ENCODE assay signal across 16 cellular contexts in the genomic region with DNA sequence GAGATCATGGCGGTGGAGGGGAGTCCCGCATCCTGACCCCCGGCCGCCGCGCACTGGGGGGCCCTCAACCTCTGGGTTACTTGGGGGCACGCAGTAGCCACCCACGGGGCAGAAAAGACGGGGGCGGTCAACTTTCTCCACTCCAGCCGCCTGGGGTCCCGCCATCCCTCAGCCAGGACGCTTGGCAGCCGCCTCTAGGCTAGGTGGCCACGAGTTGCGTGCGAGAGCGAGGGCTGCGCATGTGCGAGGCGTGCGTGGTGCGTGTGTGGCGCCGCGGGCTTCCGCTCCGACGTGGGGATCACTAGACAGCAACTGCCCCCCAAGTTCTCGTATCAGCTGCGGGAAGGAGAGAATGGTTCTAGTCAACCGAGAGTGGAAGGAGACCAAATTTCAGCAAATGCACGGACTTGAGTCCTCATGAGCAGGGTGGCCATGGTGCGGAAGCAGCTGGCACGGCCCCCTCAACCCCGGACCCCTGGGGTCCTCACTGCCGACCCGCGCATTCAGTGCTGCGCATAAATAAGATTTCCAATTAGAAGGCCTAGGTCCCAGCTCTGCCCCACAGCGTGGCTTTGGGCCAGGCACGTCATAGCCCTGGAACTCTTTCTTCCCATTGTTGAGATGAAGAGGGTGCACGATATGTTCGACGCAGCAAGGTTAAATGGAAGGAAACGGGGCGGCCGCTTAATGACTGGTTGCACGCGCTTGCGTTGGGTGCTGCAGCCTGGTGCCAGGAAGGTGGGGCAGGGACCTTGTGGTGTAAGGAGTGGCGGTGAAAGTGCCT. TPM values are rescaled to one million over a fixed set of nuclear protein-coding genes. Genes with fewer than 3 reads are reported as not detected.
A peak's percentile ranks its signal among the peaks of the same experiment; 100 is the strongest.
DNase-seq lines count a peak whose midpoint lies in the region; ATAC-seq, FAIRE-seq and TF ChIP-seq lines count a peak whose summit lies in the region.
"Had no signal": no experiment of that assay in that cellular context is flagged by ENCODE, and none has a peak within 500 bp of the region (broad histone marks: within the 10 kb centered on the region; RNA-seq: fewer than 3 reads in every experiment).

No MANE protein-coding gene starts in this region.

- peaks cover 69% of the 10 kb centered on the region for H3K27me3 Mint-ChIP-seq in Calu3 (ENCODE audit: unreplicated experiment)

- WGBS in K562 (ENCODE audit: insufficient coverage, low coverage, missing lambda C conversion rate) = 11% methylated on average over 52 of the region's 52 CpGs
- WGBS in gastroesophageal sphincter (ENCODE audit: low coverage in 1 of 2), 2 donors = 85 to 87% methylated on average over 3 to 16 of the region's 52 CpGs
- WGBS in testis, 2 donors = 63 to 79% methylated on average over 31 to 52 of the region's 52 CpGs

- no peaks in the 10 kb centered on the region for H3K79me2 ChIP-seq in K562 (ENCODE audit: control insufficient read depth, insufficient read depth, low read length)
- no peaks in the 10 kb centered on the region for H3K79me2 ChIP-seq in OCI-LY7 (ENCODE audit: insufficient read depth, low read depth, low read length)

- H3K9me1 ChIP-seq in K562 (ENCODE audit: control insufficient read depth, insufficient read depth, low read length) = peaks cover 7% of the 10 kb centered on the region

- intact Hi-C loops in K562 (cut with micrococcal nuclease) = no loop called here
- intact Hi-C loops in lower lobe of right lung (cut with DNase I) = no loop called here
- intact Hi-C loops in testis (cut with DNase I; ENCODE audit: low total_unique reads) = no loop called here
- intact Hi-C loops in Calu3 (cut with micrococcal nuclease; ENCODE audit: unreplicated experiment) = no loop called here
- intact Hi-C loops in OCI-LY7 (cut with micrococcal nuclease; ENCODE audit: unreplicated experiment) = no loop called here

- CTCF ChIA-PET in K562 (lab: Yijun Ruan, JAX; ENCODE audit: low intra/inter-chr PET ratio) = no interaction called here
- CTCF ChIA-PET in Calu3 (lab: Charles Lee) = no interaction called here
- CTCF ChIA-PET in OCI-LY7 (lab: Charles Lee; ENCODE audit: unreplicated experiment) = no interaction called here

- BruUV-seq in K562 (replicated peaks; lab: Mats Ljungman, UMichigan) (no TSS peak), Calu3 (replicated peaks; lab: Mats Ljungman, UMichigan) (no TSS peak), OCI-LY7 (replicated peaks; lab: Mats Ljungman, UMichigan) (no TSS peak)

- H4K20me1 ChIP-seq in K562 (replicated peaks; ENCODE audit: control insufficient read depth, insufficient read depth, low read length) (peaks cover 9% of the 10 kb centered on the region; the same call in 1 of the 2 replicates), OCI-LY7 (ENCODE audit: insufficient read depth, low read length) (no peaks in the 10 kb centered on the region)

- H3K4me2 ChIP-seq in K562 (ENCODE audit: insufficient read depth, low read length) = peak overlapping the region; percentile 43
- no peak overlapping the region for H3K4me2 ChIP-seq in OCI-LY7 (ENCODE audit: low read length)

- no peaks in the 10 kb centered on the region for H3K9me2 ChIP-seq in OCI-LY7 (ENCODE audit: insufficient read depth, low read length)

- H3K9me3 ChIP-seq in K562 (replicated peaks; ENCODE audit: control insufficient read depth, insufficient read depth, low read depth, low read length) (0 out of 2 replicates have a peak, but pooled peaks cover 3% of the 10 kb centered on the region), gastroesophageal sphincter (no peaks in the 10 kb centered on the region), lower lobe of right lung (no peaks in the 10 kb centered on the region), testis (no peaks in the 10 kb centered on the region), OCI-LY7 (ENCODE audit: low read length) (no peaks in the 10 kb centered on the region)
- no peaks in the 10 kb centered on the region for H3K9me3 ChIP-seq in effector memory CD4-positive, alpha-beta T cell (ENCODE audit: control insufficient read depth, low read length)

- H3K36me3 Mint-ChIP-seq in Calu3 (ENCODE audit: insufficient read depth, unreplicated experiment) = no peaks in the 10 kb centered on the region
- H3K36me3 Mint-ChIP-seq: CD8-positive, alpha-beta memory T cell had no signal

- H2AFZ ChIP-seq in K562 (ENCODE audit: low read depth, low read length) (peak overlapping the region; percentile 24; the same call in 1 of the 2 replicates), OCI-LY7 (ENCODE audit: low read length) (no peak overlapping the region)

- in situ Hi-C loops in K562 (cut with MboI) = loop anchor here (25.0 kb wide), 1 partner anchor 1571 kb away; no protein-coding TSS in a partner anchor

- no peak overlapping the region for H3K27ac ChIP-seq in K562 (ENCODE audit: extremely low read depth, low read depth, low read length)
- H3K27ac ChIP-seq in gastroesophageal sphincter = peak overlapping the region in 3 of 4 donors; percentile 49 to 67 (median 55)
- H3K27ac ChIP-seq in lower lobe of right lung = peak overlapping the region; percentile 48
- H3K27ac ChIP-seq in testis = no peak overlapping the region
- H3K27ac ChIP-seq in effector memory CD4-positive, alpha-beta T cell (ENCODE audit: insufficient read depth, low read length, poor library complexity, severe bottlenecking) = no peak overlapping the region
- H3K27ac ChIP-seq in OCI-LY7 (ENCODE audit: low read depth, low read length, poor library complexity, severe bottlenecking) = no peak overlapping the region

- H3K9ac ChIP-seq in K562 (ENCODE audit: insufficient read depth in 1 of 2, low read depth in 2 of 2, low read length in 2 of 2) = peak overlapping the region in 1 of 2 experiments; percentile 31; a peak in 2 of 4 replicates

- H3K4me3 ChIP-seq in K562 (no peak overlapping the region), gastroesophageal sphincter (no peak overlapping the region), lower lobe of right lung (no peak overlapping the region), testis (peak overlapping the region; percentile 30 to 33), OCI-LY7 (ENCODE audit: low read depth, low read length, poor library complexity, severe bottlenecking) (no peak overlapping the region)
- no peak overlapping the region for H3K4me3 ChIP-seq in effector memory CD4-positive, alpha-beta T cell (ENCODE audit: insufficient read depth, low read depth, low read length, poor library complexity, severe bottlenecking)

- H3K4me1 Mint-ChIP-seq in Calu3 (ENCODE audit: low read depth, unreplicated experiment) = no peaks in the 10 kb centered on the region
- H3K4me1 Mint-ChIP-seq: CD8-positive, alpha-beta memory T cell had no signal

- H3K4me1 ChIP-seq in K562 (replicated peaks in 1 of 2; ENCODE audit: control insufficient read depth in 2 of 2, insufficient read depth in 2 of 2, low read length in 2 of 2) (peaks cover 0 to 8% of the 10 kb centered on the region in 2 experiments; a peak in 2 of 5 replicates), gastroesophageal sphincter (no peaks in the 10 kb centered on the region), lower lobe of right lung (peaks cover 17% of the 10 kb centered on the region), testis (no peaks in the 10 kb centered on the region), OCI-LY7 (ENCODE audit: insufficient read depth, low read length, poor library complexity, severe bottlenecking) (no peaks in the 10 kb centered on the region)
- no peaks in the 10 kb centered on the region for H3K4me1 ChIP-seq in effector memory CD4-positive, alpha-beta T cell (ENCODE audit: control insufficient read depth, insufficient read depth, low read length, poor library complexity, severe bottlenecking)

- TF ChIP-seq CTCF in K562 (IDR thresholded peaks at IDR 0.05 in 2 of 3, conservative IDR thresholded peaks at IDR 0.05 in 1 of 3; ENCODE audit: insufficient read depth in 2 of 3, low read depth in 1 of 3, low read length in 3 of 3) (no peak), gastroesophageal sphincter (IDR thresholded peaks at IDR 0.05) (no peak), lower lobe of right lung (IDR thresholded peaks at IDR 0.05) (no peak), testis (IDR thresholded peaks at IDR 0.05) (no peak), Calu3 (IDR thresholded peaks at IDR 0.05; ENCODE audit: unreplicated experiment) (no peak), OCI-LY7 (conservative IDR thresholded peaks at IDR 0.05; ENCODE audit: low read length) (no peak)

- DNase-seq in K562 (ENCODE audit: extremely low read depth in 1 of 4, low spot score in 3 of 4) (peak; percentile 34 to 63 (median 54)), lower lobe of right lung (no peak), testis (peak; percentile 52), Kasumi-1 (lab: John Stamatoyannopoulos, UW) (no peak), Calu3 (no peak), OCI-LY7 (ENCODE audit: low spot score) (no peak)
- no peak for DNase-seq in effector memory CD4-positive, alpha-beta T cell
- DNase-seq: CD8-positive, alpha-beta memory T cell; DMS 273 treated with DMSO at 0.1 percent for 48 hours; H7; KG1; MM.1S; NCI-H1105; NCI-H187; SIG-M5 had no signal

- ATAC-seq in K562 (peak; percentile 32), gastroesophageal sphincter (peak; percentile 45), lower lobe of right lung (peak; percentile 31 to 32)

- H3K36me3 ChIP-seq in K562 (ENCODE audit: control insufficient read depth, insufficient read depth, low read length) (no peaks in the 10 kb centered on the region), gastroesophageal sphincter (no peaks in the 10 kb centered on the region), lower lobe of right lung (no peaks in the 10 kb centered on the region), testis (ENCODE audit: low read depth, missing control alignments) (no peaks in the 10 kb centered on the region), OCI-LY7 (ENCODE audit: insufficient read depth, low read length) (no peaks in the 10 kb centered on the region)
- no peaks in the 10 kb centered on the region for H3K36me3 ChIP-seq in effector memory CD4-positive, alpha-beta T cell (ENCODE audit: control insufficient read depth, insufficient read depth, low read length)

- no peaks in the 10 kb centered on the region for H3K9me3 Mint-ChIP-seq in Calu3 (ENCODE audit: low read depth, unreplicated experiment)

- H3K4me3 Mint-ChIP-seq in Calu3 (ENCODE audit: low read depth, unreplicated experiment) = no peak overlapping the region
- H3K4me3 Mint-ChIP-seq: CD8-positive, alpha-beta memory T cell had no signal

- TF ChIP-seq EP300 in K562 (IDR thresholded peaks at IDR 0.05; ENCODE audit: low read length) = no peak
- no peak for TF ChIP-seq EP300 in gastroesophageal sphincter (IDR thresholded peaks at IDR 0.05)

- H3K27me3 ChIP-seq in K562 (ENCODE audit: control insufficient read depth in 2 of 2, insufficient read depth in 2 of 2, low read length in 2 of 2) (peaks cover 66 to 70% of the 10 kb centered on the region in 2 experiments), gastroesophageal sphincter (peaks cover 23% of the 10 kb centered on the region), lower lobe of right lung (ENCODE audit: low read depth) (no peaks in the 10 kb centered on the region), testis (no peaks in the 10 kb centered on the region)
- H3K27me3 ChIP-seq in effector memory CD4-positive, alpha-beta T cell (replicated peaks; ENCODE audit: control insufficient read depth, insufficient read depth, low read length, poor library complexity, severe bottlenecking) = no peaks in the 10 kb centered on the region

- no peak overlapping the region for H3K27ac Mint-ChIP-seq in Calu3 (ENCODE audit: unreplicated experiment)
- H3K27ac Mint-ChIP-seq: CD8-positive, alpha-beta memory T cell had no signal

- POLR2A ChIA-PET in K562 (lab: Yijun Ruan, JAX) = interaction anchor here (1.0 to 5.2 kb wide), 7 partner anchors 8 to 87 kb away, joined by 3 to 39 read pairs (median 5); a partner anchor contains a TSS
- POLR2A ChIA-PET in OCI-LY7 (lab: Charles Lee) = interaction anchor here (0.6 kb wide), 1 partner anchor 31 kb away, joined by 4 read pairs; no protein-coding TSS in a partner anchor

- no peak for TF ChIP-seq RAD21 in K562 (CRISPR knock-in tag; conservative IDR thresholded peaks at IDR 0.05 in 1 of 2, IDR thresholded peaks at IDR 0.05 in 1 of 2)

- FAIRE-seq in K562 (lab: Jason Lieb, UNC) = no peak

- no peak for TF ChIP-seq POLR2A in K562 (conservative IDR thresholded peaks at IDR 0.05)
- no peak for TF ChIP-seq POLR2A in gastroesophageal sphincter (IDR thresholded peaks at IDR 0.05)
- TF ChIP-seq POLR2A in testis (IDR thresholded peaks at IDR 0.05) = no peak

RNA-seq across cellular contexts. Expression of a gene that starts 42.6 kb away (rescaled TPM):
- not detected in 2 replicates for total RNA-seq in K562 (2011; cell fraction: chromatin; rRNA removed; ENCODE audit: low replicate concordance)
- not detected in 2 replicates for total RNA-seq in K562 (2011; cell fraction: nucleolus; rRNA removed)
- total RNA-seq in K562 (2011; cell fraction: nucleoplasm; rRNA removed) = not detected in 2 replicates
- not detected in 2 replicates for total RNA-seq in K562 (2014; rRNA removed)
- not detected in 2 replicates for total RNA-seq in K562 (2014; rRNA removed; fragmentation: Illumina TruSeq; extraction: Trizol)
- not detected in 2 replicates for total RNA-seq in K562 (2015; rRNA removed; fragmentation: Illumina TruSeq; extraction: Trizol)
- total RNA-seq in K562 (2021) = 0.16 and 0.20 TPM in 2 replicates
- not detected in 2 replicates for polyA plus RNA-seq in K562 (2011; rRNA removed)
- polyA plus RNA-seq in K562 (2011; cell fraction: cytosol; rRNA removed) = not detected in 2 replicates
- not detected in 2 replicates for polyA plus RNA-seq in K562 (2011; cell fraction: nucleus; rRNA removed)
- polyA plus RNA-seq in K562 (2012) = 0.08 and 0.18 TPM in 2 replicates
- not detected in 2 replicates for polyA plus RNA-seq in K562 (2014; fragmentation: Illumina TruSeq; extraction: Trizol)
- not detected for polyA plus RNA-seq in K562 (2014; fragmentation: Nextera tagmentation; extraction: Ambion mirVana)
- polyA plus RNA-seq in K562 (2014; rRNA removed) = not detected in 2 replicates
- polyA minus RNA-seq in K562 (2011; rRNA and poly(A)+ RNA removed) = not detected in 2 replicates
- not detected in 2 replicates for polyA minus RNA-seq in K562 (2011; cell fraction: cytosol; rRNA and poly(A)+ RNA removed)
- not detected in 2 replicates for polyA minus RNA-seq in K562 (2011; cell fraction: nucleus; rRNA and poly(A)+ RNA removed)
- total RNA-seq in gastroesophageal sphincter = 100 to 1,000 TPM in 2 of 4 donors, 10 to 100 TPM in 2; 29.6 to 149 (median 93.3) TPM
- 213 TPM for total RNA-seq in lower lobe of right lung
- total RNA-seq in testis = 10 to 100 TPM; 29.2 to 42.0 TPM
- polyA plus RNA-seq in testis (ENCODE audit: insufficient read depth, low read depth, low replicate concordance) = 10.4 TPM
- not detected in 2 replicates for total RNA-seq in Calu3 (2022)
- not detected in 2 replicates for total RNA-seq in OCI-LY7 (2014; rRNA removed; shearing (Covaris generic))
- total RNA-seq in OCI-LY7 (2022) = not detected in 2 replicates
- total RNA-seq: CD8-positive, alpha-beta memory T cell had no signal
- polyA plus RNA-seq: CD8-positive, alpha-beta memory T cell had no signal

Comparison
In these comparisons a context has a peak if more than half of its experiments do, and no peak if none do; other contexts are left out.
1. DNase-seq: peak in K562 (4 of 4) and testis (single experiment); none in lower lobe of right lung (single experiment), effector memory CD4-positive, alpha-beta T cell (0 of 3), Kasumi-1 (0 of 2), Calu3 (single experiment) and OCI-LY7 (single experiment).
2. H3K27ac ChIP-seq: peak in gastroesophageal sphincter (3 of 4) and lower lobe of right lung (single experiment); none in K562 (single experiment), testis (0 of 2), effector memory CD4-positive, alpha-beta T cell (single experiment) and OCI-LY7 (single experiment).
3. H3K4me3 ChIP-seq: peak in testis (2 of 2); none in K562 (single experiment), gastroesophageal sphincter (0 of 2), lower lobe of right lung (single experiment), effector memory CD4-positive, alpha-beta T cell (single experiment) and OCI-LY7 (single experiment).
4. RNA of a gene that starts 42.6 kb away (total RNA-seq): 213 TPM in lower lobe of right lung (single experiment), 29.6 to 149 TPM in gastroesophageal sphincter and 29.2 to 42.0 TPM in testis; 0.16 to 0.20 TPM in K562, not detected in Calu3 and not detected in OCI-LY7; every median in the first group is over 10 times any median in the second.
5. Peak in every context shown above with its lines, with median percentiles within 50 percentile points of each other: ATAC-seq.